In genomic region chr6:36423101-36423824, GRCh38 we compare ENCODE assay signal across 1 cellular context.
A peak's percentile ranks its signal among the peaks of the same experiment; 100 is the strongest.
TF ChIP-seq lines count a peak whose summit lies in the region.

No MANE protein-coding gene starts in this region.

TF ChIP-seq in HepG2, 621 proteins besides CTCF, POLR2A, EP300 and RAD21 (continued from another document and continues in another):
- peak; percentile 74 for TF ChIP-seq ZNF770 (CRISPR knock-in tag; IDR thresholded peaks at IDR 0.05)
- peak; percentile 98 for TF ChIP-seq TFDP1 (CRISPR knock-in tag; IDR thresholded peaks at IDR 0.05; ENCODE audit: borderline replicate concordance)
- TF ChIP-seq IKZF1 (IDR thresholded peaks at IDR 0.05) = no peak
- 0 out of 2 replicates have a peak, but pooled peaks have one; percentile 48 for TF ChIP-seq GTF2F1 (IDR thresholded peaks at IDR 0.05; ENCODE audit: low read length)
- peak; percentile 94 for TF ChIP-seq SNAI1 (CRISPR knock-in tag; IDR thresholded peaks at IDR 0.05; ENCODE audit: borderline replicate concordance)
- TF ChIP-seq ZNF713 (CRISPR knock-in tag; IDR thresholded peaks at IDR 0.05) = no peak
- TF ChIP-seq SIN3B (IDR thresholded peaks at IDR 0.05; ENCODE audit: low read length) = 0 out of 2 replicates have a peak, but pooled peaks have one; percentile 43
- no peak for TF ChIP-seq ZNF543 (CRISPR knock-in tag; IDR thresholded peaks at IDR 0.05)
- peak; percentile 34; the same call in 1 of the 2 replicates for TF ChIP-seq ZNF121 (CRISPR knock-in tag; IDR thresholded peaks at IDR 0.05)
- TF ChIP-seq FOXA1 (IDR thresholded peaks at IDR 0.05) = no peak
- 0 out of 2 replicates have a peak, but pooled peaks have one; percentile 5 for TF ChIP-seq FOXA1 (CRISPR knock-in tag; IDR thresholded peaks at IDR 0.05)
- TF ChIP-seq ZNF34 (CRISPR knock-in tag; IDR thresholded peaks at IDR 0.05; ENCODE audit: borderline replicate concordance) = no peak
- TF ChIP-seq REL (CRISPR knock-in tag; conservative IDR thresholded peaks at IDR 0.05) = no peak
- TF ChIP-seq ELF1 (CRISPR knock-in tag; IDR thresholded peaks at IDR 0.05) = no peak
- TF ChIP-seq RORA (CRISPR knock-in tag; IDR thresholded peaks at IDR 0.05) = no peak
- no peak for TF ChIP-seq U2AF2 (IDR thresholded peaks at IDR 0.05; ENCODE audit: low read depth, low read length)
- TF ChIP-seq RBM22 (optimal IDR thresholded peaks at IDR 0.05; ENCODE audit: low read length) = no peak
- peak; percentile 56; the same call in 1 of the 2 replicates for TF ChIP-seq BCL6 (CRISPR knock-in tag; IDR thresholded peaks at IDR 0.05)
- no peak for TF ChIP-seq ZNF468 (CRISPR knock-in tag; IDR thresholded peaks at IDR 0.05)
- TF ChIP-seq RELA (CRISPR knock-in tag; IDR thresholded peaks at IDR 0.05) = no peak; the same call in 1 of the 2 replicates
- peak; percentile 49; the same call in 1 of the 2 replicates for TF ChIP-seq MIER3 (CRISPR knock-in tag; IDR thresholded peaks at IDR 0.05; ENCODE audit: borderline replicate concordance)
- TF ChIP-seq CREB1 (IDR thresholded peaks at IDR 0.05) = peak; percentile 67
- peak; percentile 70 for TF ChIP-seq CREB1 (CRISPR knock-in tag; IDR thresholded peaks at IDR 0.05)
- peak; percentile 48; the same call in 1 of the 2 replicates for TF ChIP-seq ZNF264 (CRISPR knock-in tag; IDR thresholded peaks at IDR 0.05)
- TF ChIP-seq KDM5B (CRISPR knock-in tag; IDR thresholded peaks at IDR 0.05; ENCODE audit: borderline replicate concordance) = peak; percentile 90
- TF ChIP-seq ZNF619 (CRISPR knock-in tag; IDR thresholded peaks at IDR 0.05) = peak; percentile 82; the same call in 1 of the 2 replicates
- TF ChIP-seq XRCC5 (optimal IDR thresholded peaks at IDR 0.05; ENCODE audit: low read length) = peak; percentile 98
- TF ChIP-seq MLXIP (CRISPR knock-in tag; IDR thresholded peaks at IDR 0.05; ENCODE audit: borderline replicate concordance) = no peak; the same call in 1 of the 2 replicates
- no peak for TF ChIP-seq DDIT3 (CRISPR knock-in tag; IDR thresholded peaks at IDR 0.05)
- TF ChIP-seq KDM4B (CRISPR knock-in tag; IDR thresholded peaks at IDR 0.05) = peak; percentile 77; the same call in 1 of the 2 replicates
- no peak for TF ChIP-seq ZNF660 (CRISPR knock-in tag; IDR thresholded peaks at IDR 0.05; ENCODE audit: borderline replicate concordance, low read depth)
- no peak for TF ChIP-seq TRAFD1 (CRISPR knock-in tag; IDR thresholded peaks at IDR 0.05; ENCODE audit: borderline replicate concordance)
- no peak; the same call in 1 of the 2 replicates for TF ChIP-seq ZNF589 (CRISPR knock-in tag; conservative IDR thresholded peaks at IDR 0.05)
- no peak for TF ChIP-seq HCFC1 (IDR thresholded peaks at IDR 0.05; ENCODE audit: low read depth, low read length)
- peak; percentile 53; the same call in 1 of the 2 replicates for TF ChIP-seq ATF1 (CRISPR knock-in tag; IDR thresholded peaks at IDR 0.05)
- TF ChIP-seq BHLHE40 (IDR thresholded peaks at IDR 0.05; ENCODE audit: low read length) = 0 out of 2 replicates have a peak, but pooled peaks have one; percentile 27
- TF ChIP-seq ZNF567 (CRISPR knock-in tag; IDR thresholded peaks at IDR 0.05; ENCODE audit: borderline replicate concordance) = peak; percentile 57; the same call in 1 of the 2 replicates
- no peak for TF ChIP-seq PAWR (CRISPR knock-in tag; IDR thresholded peaks at IDR 0.05; ENCODE audit: borderline replicate concordance)
- peak; percentile 98 for TF ChIP-seq ZNF501 (CRISPR knock-in tag; IDR thresholded peaks at IDR 0.05)
- peak; percentile 80 for TF ChIP-seq POLR2AphosphoS5 (IDR thresholded peaks at IDR 0.05; ENCODE audit: low read depth, low read length)
- TF ChIP-seq ZSCAN20 (CRISPR knock-in tag; IDR thresholded peaks at IDR 0.05; ENCODE audit: borderline replicate concordance) = no peak
- TF ChIP-seq SAP130 (CRISPR knock-in tag; IDR thresholded peaks at IDR 0.05; ENCODE audit: low read depth) = peak; percentile 86
- peak; percentile 89; the same call in 1 of the 2 replicates for TF ChIP-seq KDM3A (CRISPR knock-in tag; IDR thresholded peaks at IDR 0.05; ENCODE audit: low read depth)
- TF ChIP-seq ZSCAN21 (CRISPR knock-in tag; IDR thresholded peaks at IDR 0.05; ENCODE audit: borderline replicate concordance) = peak; percentile 58; the same call in 1 of the 2 replicates
- TF ChIP-seq MEF2D (CRISPR knock-in tag; IDR thresholded peaks at IDR 0.05) = peak; percentile 70
- TF ChIP-seq ZNF780A (CRISPR knock-in tag; IDR thresholded peaks at IDR 0.05) = 0 out of 2 replicates have a peak, but pooled peaks have one; percentile 62
- 0 out of 2 replicates have a peak, but pooled peaks have one; percentile 63 for TF ChIP-seq EED (CRISPR knock-in tag; IDR thresholded peaks at IDR 0.05)
- peak; percentile 74 for TF ChIP-seq THRA (CRISPR knock-in tag; IDR thresholded peaks at IDR 0.05; ENCODE audit: borderline replicate concordance)
- no peak for TF ChIP-seq PHF20 (CRISPR knock-in tag; IDR thresholded peaks at IDR 0.05)
- peak; percentile 82; the same call in 1 of the 2 replicates for TF ChIP-seq IRX3 (CRISPR knock-in tag; IDR thresholded peaks at IDR 0.05; ENCODE audit: borderline replicate concordance, low read depth)
- peak; percentile 97 to 99 for TF ChIP-seq HMGXB4 (CRISPR knock-in tag; IDR thresholded peaks at IDR 0.05; ENCODE audit: borderline replicate concordance in 1 of 2, low read depth in 1 of 2)
- no peak for TF ChIP-seq ZFP82 (CRISPR knock-in tag; IDR thresholded peaks at IDR 0.05; ENCODE audit: borderline replicate concordance)
- no peak for TF ChIP-seq ZNF576 (CRISPR knock-in tag; IDR thresholded peaks at IDR 0.05)
- 0 out of 2 replicates have a peak, but pooled peaks have one; percentile 3 for TF ChIP-seq ZNF629 (CRISPR knock-in tag; conservative IDR thresholded peaks at IDR 0.05)
- no peak for TF ChIP-seq ZBTB8A (CRISPR knock-in tag; IDR thresholded peaks at IDR 0.05; ENCODE audit: borderline replicate concordance, low read depth)
- no peak for TF ChIP-seq ZNF766 (CRISPR knock-in tag; IDR thresholded peaks at IDR 0.05; ENCODE audit: borderline replicate concordance)
- peak; percentile 86 for TF ChIP-seq ERF (CRISPR knock-in tag; IDR thresholded peaks at IDR 0.05)
- no peak for TF ChIP-seq HNF4A (CRISPR knock-in tag; IDR thresholded peaks at IDR 0.05)
- peak; percentile 91 for TF ChIP-seq BORCS8-MEF2B (CRISPR knock-in tag; IDR thresholded peaks at IDR 0.05)
- TF ChIP-seq ZNF550 (CRISPR knock-in tag; IDR thresholded peaks at IDR 0.05; ENCODE audit: borderline replicate concordance) = no peak
- no peak for TF ChIP-seq ZFP41 (CRISPR knock-in tag; IDR thresholded peaks at IDR 0.05; ENCODE audit: borderline replicate concordance)
